ENCODE assay signal across 8 cellular contexts in the genomic region with DNA sequence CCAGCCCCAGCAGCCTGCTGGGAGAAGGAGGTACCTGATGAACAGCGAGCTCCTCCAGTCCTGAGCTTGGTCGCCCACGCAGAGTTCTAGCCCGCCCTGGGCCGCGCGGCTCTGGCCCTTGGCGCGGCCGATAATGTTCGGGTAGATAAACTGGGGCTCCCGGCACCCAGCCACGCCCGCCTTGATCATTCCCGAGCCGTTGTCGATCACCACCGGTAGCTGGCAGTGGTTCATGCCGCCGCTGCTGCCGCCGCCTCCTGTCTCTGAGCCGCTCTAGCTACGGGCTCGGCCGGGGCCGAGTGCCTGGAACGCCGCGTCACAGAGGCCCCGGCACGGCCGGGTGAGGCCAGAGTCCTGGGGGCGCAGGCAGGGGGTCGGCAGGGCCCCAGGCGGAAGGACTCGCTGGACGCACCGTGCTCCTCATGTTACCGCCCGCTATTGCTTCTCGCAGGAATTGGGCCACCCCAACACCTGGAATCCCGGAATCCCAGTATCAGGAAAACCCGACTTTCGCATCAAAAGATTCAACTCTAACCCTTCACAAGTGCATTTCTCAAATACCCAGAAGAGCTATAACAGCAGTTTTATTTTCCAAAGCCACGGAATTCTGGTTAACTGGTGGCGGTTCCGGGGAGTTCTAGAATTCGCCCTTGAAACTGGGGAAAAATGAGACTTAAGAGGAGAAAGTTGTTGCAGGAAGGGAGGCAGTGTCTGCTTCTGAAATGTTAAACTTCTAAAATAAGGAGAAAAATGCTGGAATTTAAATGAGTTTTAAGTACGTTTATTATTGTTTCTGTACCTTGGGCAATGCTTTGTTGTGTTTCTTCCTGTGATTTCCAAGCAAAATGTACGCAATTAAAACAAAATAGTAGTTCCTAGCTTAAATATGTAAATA. TPM values are rescaled to one million over a fixed set of nuclear protein-coding genes. Genes with fewer than 3 reads are reported as not detected.
A peak's percentile ranks its signal among the peaks of the same experiment; 100 is the strongest.
DNase-seq lines count a peak whose midpoint lies in the region; ATAC-seq and TF ChIP-seq lines count a peak whose summit lies in the region.

A gene (minus strand): TSS at position 275 of the 895 bp plus-strand sequence. CDS start 41 bp downstream, at position 234.

- H3K27ac Mint-ChIP-seq in activated CD4-positive, alpha-beta T cell treated with anti-CD3 and anti-CD28 coated beads, Interleukin-2, amount 10 ng/mL, durations not matched to agents 24 days and 14 days, result peak within 1 kb of the TSS; percentile 84

- TF ChIP-seq CTCF in GM10266 (IDR thresholded peaks at IDR 0.05; ENCODE audit: control insufficient read depth, insufficient read depth, low read depth, missing control alignments), result peak; percentile 33
- no peak for TF ChIP-seq CTCF in coronary artery (IDR thresholded peaks at IDR 0.05)

- peaks cover 10% of the 10 kb centered on the region for H3K36me3 Mint-ChIP-seq in activated CD4-positive, alpha-beta T cell treated with anti-CD3 and anti-CD28 coated beads, Interleukin-2, amount 10 ng/mL, durations not matched to agents 24 days and 14 days (ENCODE audit: low read depth)

- DNase-seq in GM10266 (ENCODE audit: extremely low spot score), result peak; percentile 86
- DNase-seq in NCI-H2227 treated with DMSO at 0.1 percent for 48 hours (lab: John Stamatoyannopoulos, UW), result peak; percentile 68
- peak; percentile 86 for DNase-seq in activated CD4-positive, alpha-beta T cell treated with anti-CD3 and anti-CD28 coated beads, Interleukin-2, amount 10 ng/mL, durations not matched to agents 24 days and 14 days
- DNase-seq in coronary artery (ENCODE audit: low spot score), result peak; percentile 77
- DNase-seq in left kidney (ENCODE audit: low read depth, low spot score), result peak; percentile 91
- peak; percentile 70 for DNase-seq in stimulated activated CD4-positive, alpha-beta T cell treated with anti-CD3 and anti-CD28 coated beads, Interleukin-1b, Interleukin-23, amount 100 ng/mL, for 48 hours
- DNase-seq in NCI-H2029 treated with DMSO at 0.1 percent for 48 hours (lab: John Stamatoyannopoulos, UW), result no peak

- H3K9me3 Mint-ChIP-seq in activated CD4-positive, alpha-beta T cell treated with anti-CD3 and anti-CD28 coated beads, Interleukin-2, amount 10 ng/mL, durations not matched to agents 24 days and 14 days, result no peaks in the 10 kb centered on the region

- H3K4me1 Mint-ChIP-seq in activated CD4-positive, alpha-beta T cell treated with anti-CD3 and anti-CD28 coated beads, Interleukin-2, amount 10 ng/mL, durations not matched to agents 24 days and 14 days, result peaks cover 18% of the 10 kb centered on the region

- H3K4me3 ChIP-seq in coronary artery, result peak within 1 kb of the TSS; percentile 78

- H3K27ac ChIP-seq in coronary artery, result peak within 1 kb of the TSS; percentile 78 to 93

- intact Hi-C loops in activated CD4-positive, alpha-beta T cell treated with anti-CD3 and anti-CD28 coated beads, Interleukin-2, amount 10 ng/mL, durations not matched to agents 24 days and 14 days (cut with micrococcal nuclease), result loop anchor here (5.0 kb wide), 2 partner anchors 288 to 1103 kb away; a partner anchor contains a TSS

- peak within 1 kb of the TSS; percentile 78 for H3K4me3 Mint-ChIP-seq in activated CD4-positive, alpha-beta T cell treated with anti-CD3 and anti-CD28 coated beads, Interleukin-2, amount 10 ng/mL, durations not matched to agents 24 days and 14 days

- peak; percentile 26 for ATAC-seq in HG02588 (IDR thresholded peaks at IDR 0.05; ENCODE audit: unreplicated experiment)

- no peaks in the 10 kb centered on the region for H3K27me3 Mint-ChIP-seq in activated CD4-positive, alpha-beta T cell treated with anti-CD3 and anti-CD28 coated beads, Interleukin-2, amount 10 ng/mL, durations not matched to agents 24 days and 14 days

RNA-seq across cellular contexts. Expression of the gene that starts here (rescaled TPM):
- total RNA-seq in activated CD4-positive, alpha-beta T cell treated with anti-CD3 and anti-CD28 coated beads, Interleukin-2, amount 10 ng/mL, durations not matched to agents 24 days and 14 days, result 0.85 and 1.1 TPM in 2 replicates
